In genomic region chr22:40719599-40719998, GRCh38 we compare ENCODE assay signal across 1 cellular context.
TF ChIP-seq lines count a peak whose summit lies in the region.

No MANE protein-coding gene starts in this region.

TF ChIP-seq in K562, 482 proteins besides CTCF, POLR2A, EP300 and RAD21 (continued from another document):
- TF ChIP-seq UBTF (IDR thresholded peaks at IDR 0.05; ENCODE audit: borderline replicate concordance in 1 of 2, low read depth in 2 of 2, low read length in 2 of 2) (no peak), JUND (IDR thresholded peaks at IDR 0.05; ENCODE audit: borderline replicate concordance, low read depth, low read length) (no peak), JUND (tag; IDR thresholded peaks at IDR 0.05; ENCODE audit: borderline replicate concordance, low read depth, low read length) (no peak)
